Comparison of ENCODE assay signal across 12 cellular contexts in genomic region chr19:47022541-47023447, GRCh38. TPM values are rescaled to one million over a fixed set of nuclear protein-coding genes. Genes with fewer than 3 reads are reported as not detected.
DNase-seq lines count a peak whose midpoint lies in the region; ATAC-seq, FAIRE-seq and TF ChIP-seq lines count a peak whose summit lies in the region.
"Had no signal": no experiment of that assay in that cellular context is flagged by ENCODE, and none has a peak within 500 bp of the region (broad histone marks: within the 10 kb centered on the region; RNA-seq: fewer than 3 reads in every experiment).

No MANE protein-coding gene starts in this region.

- TF ChIP-seq CTCF in Loucy (conservative IDR thresholded peaks at IDR 0.05; ENCODE audit: low read length) = no peak
- TF ChIP-seq CTCF in K562 (IDR thresholded peaks at IDR 0.05 in 2 of 3, conservative IDR thresholded peaks at IDR 0.05 in 1 of 3; ENCODE audit: insufficient read depth in 2 of 3, low read depth in 1 of 3, low read length in 3 of 3) = no peak
- no peak for TF ChIP-seq CTCF in neural progenitor cell (IDR thresholded peaks at IDR 0.05)

- H3F3A ChIP-seq in Loucy (ENCODE audit: low read depth) (no peaks in the 10 kb centered on the region), neural progenitor cell (ENCODE audit: low read depth) (peaks cover 30% of the 10 kb centered on the region)

- peak; percentile 45 for DNase-seq in DMS 273 (lab: John Stamatoyannopoulos, UW; ENCODE audit: unreplicated experiment)
- DNase-seq in DMS 273 treated with DMSO at 0.1 percent for 48 hours (lab: John Stamatoyannopoulos, UW) = no peak
- DNase-seq in K562 (ENCODE audit: extremely low read depth in 1 of 4, low spot score in 3 of 4) = peak in 1 of 4 experiments; percentile 32
- DNase-seq in neural progenitor cell (ENCODE audit: low spot score) = peak; percentile 86
- no peak for DNase-seq in left colon
- DNase-seq: activated CD4-positive, alpha-beta T cell treated with anti-CD3 and anti-CD28 coated beads, Interleukin-2, amount 50 U/mL, for 4 hours; CD4-positive, CD25-positive, alpha-beta regulatory T cell; tibial artery had no signal

- no peaks in the 10 kb centered on the region for H3K4me1 ChIP-seq in Loucy (ENCODE audit: insufficient read depth, low read length, poor library complexity, severe bottlenecking)
- H3K4me1 ChIP-seq in K562 (replicated peaks in 1 of 2; ENCODE audit: control insufficient read depth in 2 of 2, insufficient read depth in 2 of 2, low read length in 2 of 2) = peaks cover 0 to 43% of the 10 kb centered on the region in 2 experiments; a peak in 3 of 5 replicates
- peaks cover 35% of the 10 kb centered on the region for H3K4me1 ChIP-seq in neural progenitor cell

- ATAC-seq in K562 = no peak; the same call in 1 of the 3 replicates
- no peak for ATAC-seq in GM21515 (IDR thresholded peaks at IDR 0.05; ENCODE audit: unreplicated experiment)
- ATAC-seq in GM18868 (IDR thresholded peaks at IDR 0.05; ENCODE audit: unreplicated experiment) = no peak
- ATAC-seq in left colon = no peak

- TF ChIP-seq POLR2A in K562 (conservative IDR thresholded peaks at IDR 0.05) = no peak

- H3K4me3 Mint-ChIP-seq in neural progenitor cell = no peak overlapping the region

- no peak for FAIRE-seq in K562 (lab: Jason Lieb, UNC)

- WGBS in K562 (ENCODE audit: insufficient coverage, low coverage, missing lambda C conversion rate) = 9% methylated on average over 29 of the region's 33 CpGs

- no peaks in the 10 kb centered on the region for H3K36me3 ChIP-seq in Loucy (ENCODE audit: insufficient read depth, low read length)
- no peaks in the 10 kb centered on the region for H3K36me3 ChIP-seq in K562 (ENCODE audit: control insufficient read depth, insufficient read depth, low read length)
- H3K36me3 ChIP-seq in neural progenitor cell = no peaks in the 10 kb centered on the region
- H3K36me3 ChIP-seq: tibial artery had no signal

- H3K9me3 ChIP-seq in Loucy (ENCODE audit: insufficient read depth, low read depth, low read length) = no peaks in the 10 kb centered on the region
- H3K9me3 ChIP-seq in K562 (replicated peaks; ENCODE audit: control insufficient read depth, insufficient read depth, low read depth, low read length) = no peaks in the 10 kb centered on the region
- H3K9me3 ChIP-seq in neural progenitor cell (ENCODE audit: low read depth) = no peaks in the 10 kb centered on the region
- H3K9me3 ChIP-seq: tibial artery had no signal

- H3K9me1 ChIP-seq in K562 (ENCODE audit: control insufficient read depth, insufficient read depth, low read length) = no peaks in the 10 kb centered on the region

- H2AFZ ChIP-seq in Loucy (ENCODE audit: low read length) (peak overlapping the region; percentile 78), K562 (ENCODE audit: low read depth, low read length) (no peak overlapping the region), neural progenitor cell (replicated peaks) (no peak overlapping the region)

- H3K4me2 ChIP-seq in Loucy (ENCODE audit: low read depth, low read length, poor library complexity, severe bottlenecking) (peak overlapping the region; percentile 41), K562 (ENCODE audit: insufficient read depth, low read length) (peak overlapping the region; percentile 20), neural progenitor cell (peak overlapping the region; percentile 85)

- H3K4me3 ChIP-seq in Loucy (ENCODE audit: low read length, poor library complexity, severe bottlenecking) (no peak overlapping the region), K562 (no peak overlapping the region), neural progenitor cell (peak overlapping the region; percentile 36)
- H3K4me3 ChIP-seq: tibial artery had no signal

- H3K36me3 Mint-ChIP-seq in neural progenitor cell = no peaks in the 10 kb centered on the region
- H3K36me3 Mint-ChIP-seq: CD4-positive, CD25-positive, alpha-beta regulatory T cell had no signal

- no peak overlapping the region for H3K9ac ChIP-seq in Loucy (ENCODE audit: low read depth, low read length, poor library complexity, severe bottlenecking)
- peak overlapping the region in 1 of 2 experiments; percentile 76; a peak in 2 of 4 replicates for H3K9ac ChIP-seq in K562 (ENCODE audit: insufficient read depth in 1 of 2, low read depth in 2 of 2, low read length in 2 of 2)
- H3K9ac ChIP-seq in neural progenitor cell = no peak overlapping the region

- no TSS peak for BruUV-seq in K562 (replicated peaks; lab: Mats Ljungman, UMichigan)

- no peak overlapping the region for H3K27ac ChIP-seq in K562 (ENCODE audit: extremely low read depth, low read depth, low read length)
- no peak overlapping the region for H3K27ac ChIP-seq in neural progenitor cell
- H3K27ac ChIP-seq: 22Rv1, tibial artery had no signal

- no peak for TF ChIP-seq RAD21 in K562 (CRISPR knock-in tag; conservative IDR thresholded peaks at IDR 0.05 in 1 of 2, IDR thresholded peaks at IDR 0.05 in 1 of 2)

- peaks cover 62% of the 10 kb centered on the region for H3K27me3 Mint-ChIP-seq in neural progenitor cell (ENCODE audit: insufficient read depth, low read depth)

- no peaks in the 10 kb centered on the region for H4K20me1 ChIP-seq in Loucy (ENCODE audit: insufficient read depth, low read length, poor library complexity, severe bottlenecking)
- H4K20me1 ChIP-seq in K562 (replicated peaks; ENCODE audit: control insufficient read depth, insufficient read depth, low read length) = no peaks in the 10 kb centered on the region
- H4K20me1 ChIP-seq in neural progenitor cell (ENCODE audit: low read depth) = peaks cover 24% of the 10 kb centered on the region

- peaks cover 3% of the 10 kb centered on the region for H3K9me3 Mint-ChIP-seq in neural progenitor cell

- TF ChIP-seq EP300 in K562 (IDR thresholded peaks at IDR 0.05; ENCODE audit: low read length) = no peak

- no peaks in the 10 kb centered on the region for H3K9me2 ChIP-seq in Loucy (replicated peaks; ENCODE audit: low read depth, low read length)

- CTCF ChIA-PET in K562 (lab: Yijun Ruan, JAX; ENCODE audit: low intra/inter-chr PET ratio) = no interaction called here

- no peaks in the 10 kb centered on the region for H3K27me3 ChIP-seq in Loucy (ENCODE audit: insufficient read depth, low read length, poor library complexity, severe bottlenecking)
- peaks cover 19 to 33% of the 10 kb centered on the region in 2 experiments for H3K27me3 ChIP-seq in K562 (ENCODE audit: control insufficient read depth in 2 of 2, insufficient read depth in 2 of 2, low read length in 2 of 2)
- H3K27me3 ChIP-seq in neural progenitor cell = peaks cover 85% of the 10 kb centered on the region

- intact Hi-C loops in K562 (cut with micrococcal nuclease) = no loop called here
- intact Hi-C loops in left colon (cut with DNase I, micrococcal nuclease) = no loop called here

- POLR2A ChIA-PET in K562 (lab: Yijun Ruan, JAX) = interaction anchor here (0.6 to 1.7 kb wide), 8 partner anchors 10 to 326 kb away, joined by 3 to 7 read pairs (median 4); partner anchors contain the start of gene DHX34

- in situ Hi-C loops in K562 (cut with MboI) = no loop called here

- no peak overlapping the region for H3K27ac Mint-ChIP-seq in neural progenitor cell
- H3K27ac Mint-ChIP-seq: CD4-positive, CD25-positive, alpha-beta regulatory T cell had no signal

- H3K79me2 ChIP-seq in Loucy (ENCODE audit: insufficient read depth, low read length) (no peaks in the 10 kb centered on the region), K562 (ENCODE audit: control insufficient read depth, insufficient read depth, low read length) (no peaks in the 10 kb centered on the region), neural progenitor cell (ENCODE audit: low read depth) (no peaks in the 10 kb centered on the region)

- peaks cover 18% of the 10 kb centered on the region for H3K4me1 Mint-ChIP-seq in neural progenitor cell

RNA-seq across cellular contexts. Expression of gene NPAS1, which starts 3.2 kb away (rescaled TPM):
- total RNA-seq in K562 (2011; cell fraction: chromatin; rRNA removed; ENCODE audit: low replicate concordance) = 1.2 and 8.1 TPM in 2 replicates
- 4.9 and 6.5 TPM in 2 replicates for total RNA-seq in K562 (2011; cell fraction: nucleolus; rRNA removed)
- 2.3 and 3.4 TPM in 2 replicates for total RNA-seq in K562 (2011; cell fraction: nucleoplasm; rRNA removed)
- total RNA-seq in K562 (2014; rRNA removed) = 1.2 and 2.0 TPM in 2 replicates
- 0.13 and 0.58 TPM in 2 replicates for total RNA-seq in K562 (2014; rRNA removed; fragmentation: Illumina TruSeq; extraction: Trizol)
- 2.5 and 2.9 TPM in 2 replicates for total RNA-seq in K562 (2015; rRNA removed; fragmentation: Illumina TruSeq; extraction: Trizol)
- total RNA-seq in K562 (2021) = 5.2 and 5.3 TPM in 2 replicates
- polyA plus RNA-seq in K562 (2011; rRNA removed) = 1.6 and 2.4 TPM in 2 replicates
- 3.2 and 9.4 TPM in 2 replicates for polyA plus RNA-seq in K562 (2011; cell fraction: cytosol; rRNA removed)
- polyA plus RNA-seq in K562 (2011; cell fraction: nucleus; rRNA removed) = 6.0 and 12.1 TPM in 2 replicates
- 6.3 and 16.7 TPM in 2 replicates for polyA plus RNA-seq in K562 (2012)
- 1.2 and 3.2 TPM in 2 replicates for polyA plus RNA-seq in K562 (2014; fragmentation: Illumina TruSeq; extraction: Trizol)
- not detected for polyA plus RNA-seq in K562 (2014; fragmentation: Nextera tagmentation; extraction: Ambion mirVana)
- 3.0 and 4.6 TPM in 2 replicates for polyA plus RNA-seq in K562 (2014; rRNA removed)
- polyA minus RNA-seq in K562 (2011; rRNA and poly(A)+ RNA removed) = 0.39 and 0.77 TPM in 2 replicates
- polyA minus RNA-seq in K562 (2011; cell fraction: cytosol; rRNA and poly(A)+ RNA removed) = 2.5 and 3.5 TPM in 2 replicates
- polyA minus RNA-seq in K562 (2011; cell fraction: nucleus; rRNA and poly(A)+ RNA removed) = 2.0 and 2.9 TPM in 2 replicates
- 1.2 and 4.3 TPM in 2 replicates for total RNA-seq in neural progenitor cell (ENCODE audit: low replicate concordance)
- total RNA-seq in left colon = 1 to 10 TPM in 1 of 2 donors, under 1 TPM in 1; 0.37 to 1.6 TPM

RNA-seq across cellular contexts. Expression of gene TMEM160, which starts 25.6 kb away (rescaled TPM):
- total RNA-seq in K562 (2011; cell fraction: chromatin; rRNA removed; ENCODE audit: low replicate concordance) = 1.5 and 6.1 TPM in 2 replicates
- total RNA-seq in K562 (2011; cell fraction: nucleolus; rRNA removed) = 30.7 and 31.5 TPM in 2 replicates
- total RNA-seq in K562 (2011; cell fraction: nucleoplasm; rRNA removed) = 10.5 and 11.2 TPM in 2 replicates
- total RNA-seq in K562 (2014; rRNA removed) (95.2 and 166 TPM in 2 replicates), K562 (2014; rRNA removed; fragmentation: Illumina TruSeq; extraction: Trizol) (0.64 and 2.4 TPM in 2 replicates), K562 (2015; rRNA removed; fragmentation: Illumina TruSeq; extraction: Trizol) (2.4 and 4.4 TPM in 2 replicates), K562 (2021) (77.6 and 79.5 TPM in 2 replicates), neural progenitor cell (ENCODE audit: low replicate concordance) (8.0 and 66.2 TPM in 2 replicates), left colon (10 to 100 TPM; 27.6 to 33.1 TPM)
- polyA plus RNA-seq in K562 (2011; rRNA removed) (8.7 and 14.0 TPM in 2 replicates), K562 (2014; fragmentation: Illumina TruSeq; extraction: Trizol) (1.4 TPM in 1 of 2 replicates, not detected in the other), K562 (2014; fragmentation: Nextera tagmentation; extraction: Ambion mirVana) (under 1 TPM; 0.10 to 0.25 TPM), K562 (2014; rRNA removed) (85.9 and 90.7 TPM in 2 replicates)
- polyA plus RNA-seq in K562 (2011; cell fraction: cytosol; rRNA removed) = 44.0 and 160 TPM in 2 replicates
- polyA plus RNA-seq in K562 (2011; cell fraction: nucleus; rRNA removed) = 12.9 and 22.9 TPM in 2 replicates
- 30.2 and 35.3 TPM in 2 replicates for polyA plus RNA-seq in K562 (2012)
- 0.69 and 0.74 TPM in 2 replicates for polyA minus RNA-seq in K562 (2011; rRNA and poly(A)+ RNA removed)
- polyA minus RNA-seq in K562 (2011; cell fraction: cytosol; rRNA and poly(A)+ RNA removed) = 9.9 and 19.5 TPM in 2 replicates
- 7.0 and 7.9 TPM in 2 replicates for polyA minus RNA-seq in K562 (2011; cell fraction: nucleus; rRNA and poly(A)+ RNA removed)

Comparison
In these comparisons a context has a peak if more than half of its experiments do, and no peak if none do; other contexts are left out.
1. DNase-seq: peak in DMS 273 (single experiment) and neural progenitor cell (single experiment); none in DMS 273 treated with DMSO at 0.1 percent for 48 hours (single experiment) and left colon (0 of 2).
2. H3K4me2 ChIP-seq: peak in every context shown above with its lines; median percentile 85 in neural progenitor cell; 41 in Loucy; 20 in K562.